In genomic region chr5:3656803-3657202, GRCh38 we compare ENCODE assay signal across 30 cellular contexts.
"Had no signal": no experiment of that assay in that cellular context is flagged by ENCODE, and none has a peak within 500 bp of the region (broad histone marks: within the 10 kb centered on the region; RNA-seq: fewer than 3 reads in every experiment).

No MANE protein-coding gene starts in this region.

- H3K4me1 ChIP-seq: left lung, lower lobe of right lung, prostate gland, stomach, testis, tibial artery, vagina had no signal

- H3K9me3 Mint-ChIP-seq: immature natural killer cell; natural killer cell treated with Interleukin-12 subunit alpha and Interleukin-12 subunit beta and Interleukin-15 and Interleukin-18, amount 100 ng/mL, for 72 hours; stimulated activated naive B cell treated with anti-CD40 and anti-IgM and Interleukin-4, amounts not matched to agents 10 μg/mL and 1 μg/mL and 100 μg/mL, for 72 hours had no signal

- H3K9me3 ChIP-seq: left lung, lower lobe of right lung, mucosa of descending colon, ovary, prostate gland, testis, tibial artery, vagina had no signal

- H3K27me3 Mint-ChIP-seq: stimulated activated naive B cell treated with anti-CD40 and anti-IgM and Interleukin-4, amounts not matched to agents 10 μg/mL and 1 μg/mL and 100 μg/mL, for 72 hours had no signal

- DNase-seq: head of caudate nucleus; hippocampal formation; immature natural killer cell; kidney; left colon; left lung; lower lobe of right lung; mammary epithelial cell; mesendoderm; midbrain; mucosa of descending colon; naive thymus-derived CD4-positive, alpha-beta T cell; nucleus accumbens; ovary; retina; right cardiac atrium; stimulated activated CD4-positive, alpha-beta T cell treated with anti-CD3 and anti-CD28 coated beads, Interleukin-12 subunit alpha, Interleukin-12 subunit beta, amount 100 ng/mL, for 4 hours; stimulated activated CD4-positive, alpha-beta T cell treated with anti-CD3 and anti-CD28 coated beads, Interleukin-15, amount 100 ng/mL, for 24 hours; stimulated activated CD4-positive, alpha-beta T cell treated with anti-CD3 and anti-CD28 coated beads, Interleukin-2, amount 100 ng/mL, for 24 hours; stimulated activated CD4-positive, alpha-beta T cell treated with anti-CD3 and anti-CD28 coated beads, Interleukin-4, amount 100 ng/mL, for 1 hour; stimulated activated naive B cell treated with anti-CD40 and anti-IgM and Interleukin-4, amounts not matched to agents 10 μg/mL and 1 μg/mL and 100 μg/mL, for 72 hours; stimulated activated naive CD8-positive, alpha-beta T cell treated with anti-CD3 and anti-CD28 coated beads, Interleukin-15, Interleukin-2, amounts not matched to agents 100 U/mL and 50 U/mL, for 24 hours; stomach; testis; trophoblast cell had no signal

- H3K27ac ChIP-seq: left lung, lower lobe of right lung, ovary, prostate gland, skin epidermis, stomach, testis, tibial artery, vagina had no signal

- H3K27ac Mint-ChIP-seq: immature natural killer cell; naive thymus-derived CD4-positive, alpha-beta T cell; natural killer cell treated with Interleukin-12 subunit alpha and Interleukin-12 subunit beta and Interleukin-15 and Interleukin-18, amount 100 ng/mL, for 72 hours; stimulated activated naive B cell treated with anti-CD40 and anti-IgM and Interleukin-4, amounts not matched to agents 10 μg/mL and 1 μg/mL and 100 μg/mL, for 72 hours had no signal

- H3K4me3 Mint-ChIP-seq: immature natural killer cell; naive thymus-derived CD4-positive, alpha-beta T cell; natural killer cell treated with Interleukin-12 subunit alpha and Interleukin-12 subunit beta and Interleukin-15 and Interleukin-18, amount 100 ng/mL, for 72 hours; stimulated activated naive B cell treated with anti-CD40 and anti-IgM and Interleukin-4, amounts not matched to agents 10 μg/mL and 1 μg/mL and 100 μg/mL, for 72 hours had no signal

- H3K4me3 ChIP-seq: left lung, lower lobe of right lung, mucosa of descending colon, ovary, prostate gland, skin epidermis, stomach, testis, tibial artery, vagina had no signal

- H3K27me3 ChIP-seq: left lung, ovary, stomach, testis, tibial artery, vagina had no signal

- H3K36me3 ChIP-seq: left lung, lower lobe of right lung, ovary, prostate gland, stomach, tibial artery, vagina had no signal

- H3K36me3 Mint-ChIP-seq: immature natural killer cell; naive thymus-derived CD4-positive, alpha-beta T cell; natural killer cell treated with Interleukin-12 subunit alpha and Interleukin-12 subunit beta and Interleukin-15 and Interleukin-18, amount 100 ng/mL, for 72 hours; stimulated activated naive B cell treated with anti-CD40 and anti-IgM and Interleukin-4, amounts not matched to agents 10 μg/mL and 1 μg/mL and 100 μg/mL, for 72 hours had no signal

- H3K4me1 Mint-ChIP-seq: naive thymus-derived CD4-positive, alpha-beta T cell; stimulated activated naive B cell treated with anti-CD40 and anti-IgM and Interleukin-4, amounts not matched to agents 10 μg/mL and 1 μg/mL and 100 μg/mL, for 72 hours had no signal
